ENCODE assay signal across 16 cellular contexts in the genomic region with DNA sequence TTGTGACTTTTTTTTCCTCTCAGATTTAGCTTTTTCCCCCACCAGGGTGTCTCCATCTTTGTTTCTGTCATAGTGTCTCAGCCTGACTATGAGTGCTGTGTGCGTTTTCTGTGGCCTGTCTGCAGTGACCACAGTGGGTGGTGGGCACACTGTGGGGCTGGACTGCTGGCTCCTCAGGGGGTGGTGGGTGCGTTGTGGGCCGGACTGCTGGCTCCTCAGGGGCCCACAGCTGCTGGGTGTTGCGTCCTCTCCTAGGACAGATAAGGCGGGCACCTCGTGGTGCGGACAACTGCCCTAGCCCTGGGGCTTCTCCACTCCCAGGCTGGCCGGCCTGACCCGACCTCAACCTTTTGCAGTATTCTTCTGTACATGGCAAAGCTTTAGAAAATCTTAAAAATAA.
"Had no signal": no experiment of that assay in that cellular context is flagged by ENCODE, and none has a peak within 500 bp of the region (broad histone marks: within the 10 kb centered on the region; RNA-seq: fewer than 3 reads in every experiment).

No MANE protein-coding gene starts in this region.

- H3K27me3 Mint-ChIP-seq: activated naive CD4-positive, alpha-beta T cell treated with anti-CD3 and anti-CD28 coated beads, Interleukin-2, amount 50 U/mL, for 24 hours had no signal

- H3K27ac Mint-ChIP-seq: activated naive CD4-positive, alpha-beta T cell treated with anti-CD3 and anti-CD28 coated beads, Interleukin-2, amount 50 U/mL, for 24 hours; endodermal cell had no signal

- H3K4me3 Mint-ChIP-seq: activated naive CD4-positive, alpha-beta T cell treated with anti-CD3 and anti-CD28 coated beads, Interleukin-2, amount 50 U/mL, for 24 hours; activated T-cell treated with anti-CD3 and anti-CD28 coated beads, Interleukin-2, amount 50 U/mL, for 4 hours; endodermal cell; stimulated activated effector memory CD8-positive, alpha-beta T cell treated with anti-CD3 and anti-CD28 coated beads, Interleukin-12 subunit alpha, Interleukin-12 subunit beta, amount 100 ng/mL, for 72 hours had no signal

- ATAC-seq: activated CD4-positive, CD25-positive, alpha-beta regulatory T cell treated with anti-CD3 and anti-CD28 coated beads, Interleukin-2, amount 50 U/mL, for 24 hours; activated T-cell treated with anti-CD3 and anti-CD28 coated beads, Interleukin-2, amount 50 U/mL, for 4 hours; left lung; pancreas; stimulated activated effector memory CD8-positive, alpha-beta T cell treated with anti-CD3 and anti-CD28 coated beads, Interleukin-12 subunit alpha, Interleukin-12 subunit beta, amount 100 ng/mL, for 72 hours had no signal

- H3K4me1 ChIP-seq: pancreas, testis had no signal

- H3K4me3 ChIP-seq: left lung, pancreas, sigmoid colon, testis, upper lobe of left lung had no signal

- DNase-seq: activated CD4-positive, alpha-beta T cell treated with anti-CD3 and anti-CD28 coated beads, Interleukin-2, amount 50 U/mL, for 1 hour; activated CD8-positive, alpha-beta memory T cell treated with anti-CD3 and anti-CD28 coated beads, Interleukin-2, amount 50 U/mL, for 4 hours; activated effector memory CD4-positive, alpha-beta T cell treated with Interleukin-2 at 50 U/mL for 16 hours; activated T-cell treated with anti-CD3 and anti-CD28 coated beads, Interleukin-2, amount 50 U/mL, for 4 hours; endodermal cell; midbrain; pancreas; sigmoid colon; stimulated activated CD4-positive, alpha-beta T cell treated with anti-CD3 and anti-CD28 coated beads, Interleukin-4, amount 100 ng/mL, for 24 hours; SW 1271; testis; upper lobe of left lung had no signal

- H3K27ac ChIP-seq: left lung, pancreas, sigmoid colon, testis, upper lobe of left lung had no signal

- H3K27me3 ChIP-seq: left lung, pancreas, sigmoid colon, testis, upper lobe of left lung had no signal

- H3K9me3 ChIP-seq: pancreas, sigmoid colon, testis, upper lobe of left lung had no signal
